Comparison of ENCODE assay signal across 1 cellular context in the genomic region with DNA sequence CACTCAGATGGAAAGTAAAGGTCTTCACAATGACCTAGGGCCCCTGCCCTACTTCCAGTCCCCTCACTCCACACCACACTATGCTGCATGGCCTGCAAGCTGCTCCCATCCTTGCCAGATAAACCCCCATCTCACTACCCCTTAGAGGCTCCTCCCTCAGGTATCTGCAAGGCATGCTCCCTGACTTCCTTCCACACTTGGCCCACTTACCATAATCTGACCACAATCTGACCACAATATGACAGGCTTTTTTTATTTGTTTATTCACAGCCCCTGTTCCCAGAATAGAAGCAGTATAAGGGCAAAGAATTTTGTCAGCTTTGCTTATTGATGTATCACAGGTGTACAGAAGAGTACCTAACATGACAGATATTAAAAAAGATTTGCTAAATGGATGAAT.
TF ChIP-seq lines count a peak whose summit lies in the region.

No MANE protein-coding gene starts in this region.

TF ChIP-seq in HCT116, 20 proteins besides CTCF, POLR2A, EP300 and RAD21 (continued from another document):
- TF ChIP-seq, protein P1, sequence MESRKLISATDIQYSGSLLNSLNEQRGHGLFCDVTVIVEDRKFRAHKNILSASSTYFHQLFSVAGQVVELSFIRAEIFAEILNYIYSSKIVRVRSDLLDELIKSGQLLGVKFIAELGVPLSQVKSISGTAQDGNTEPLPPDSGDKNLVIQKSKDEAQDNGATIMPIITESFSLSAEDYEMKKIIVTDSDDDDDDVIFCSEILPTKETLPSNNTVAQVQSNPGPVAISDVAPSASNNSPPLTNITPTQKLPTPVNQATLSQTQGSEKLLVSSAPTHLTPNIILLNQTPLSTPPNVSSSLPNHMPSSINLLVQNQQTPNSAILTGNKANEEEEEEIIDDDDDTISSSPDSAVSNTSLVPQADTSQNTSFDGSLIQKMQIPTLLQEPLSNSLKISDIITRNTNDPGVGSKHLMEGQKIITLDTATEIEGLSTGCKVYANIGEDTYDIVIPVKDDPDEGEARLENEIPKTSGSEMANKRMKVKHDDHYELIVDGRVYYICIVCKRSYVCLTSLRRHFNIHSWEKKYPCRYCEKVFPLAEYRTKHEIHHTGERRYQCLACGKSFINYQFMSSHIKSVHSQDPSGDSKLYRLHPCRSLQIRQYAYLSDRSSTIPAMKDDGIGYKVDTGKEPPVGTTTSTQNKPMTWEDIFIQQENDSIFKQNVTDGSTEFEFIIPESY (IDR thresholded peaks at IDR 0.05; ENCODE audit: extremely low read depth, insufficient replicate concordance, low read length): no peak
- TF ChIP-seq YY1 (IDR thresholded peaks at IDR 0.05; ENCODE audit: extremely low read depth, insufficient replicate concordance, low read depth, low read length): no peak
- TF ChIP-seq ZNF274 (IDR thresholded peaks at IDR 0.05; ENCODE audit: low read depth, low read length): no peak
- TF ChIP-seq, protein P2, sequence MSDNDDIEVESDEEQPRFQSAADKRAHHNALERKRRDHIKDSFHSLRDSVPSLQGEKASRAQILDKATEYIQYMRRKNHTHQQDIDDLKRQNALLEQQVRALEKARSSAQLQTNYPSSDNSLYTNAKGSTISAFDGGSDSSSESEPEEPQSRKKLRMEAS (IDR thresholded peaks at IDR 0.05): no peak
- TF ChIP-seq POLR2AphosphoS5 (IDR thresholded peaks at IDR 0.05; ENCODE audit: low read depth, low read length): no peak
- no peak for TF ChIP-seq EZH2phosphoT487 (IDR thresholded peaks at IDR 0.05; ENCODE audit: borderline replicate concordance)
- no peak for TF ChIP-seq SRF (IDR thresholded peaks at IDR 0.05; ENCODE audit: low read depth)
- no peak for TF ChIP-seq EGR1 (IDR thresholded peaks at IDR 0.05; ENCODE audit: low read depth)
